1 cellular context compared by ENCODE assay signal in genomic region chr3:172692751-172693310, GRCh38.
TF ChIP-seq lines count a peak whose summit lies in the region.

No MANE protein-coding gene starts in this region.

TF ChIP-seq in GM23338, 12 proteins besides CTCF, POLR2A, EP300 and RAD21 (continued from another document):
- no peak for TF ChIP-seq ZNF462 (CRISPR knock-in tag; IDR thresholded peaks at IDR 0.05)
- TF ChIP-seq EZH2phosphoT487 (IDR thresholded peaks at IDR 0.05; ENCODE audit: unreplicated experiment) = no peak
- TF ChIP-seq JUNB (IDR thresholded peaks at IDR 0.05; ENCODE audit: unreplicated experiment) = no peak
- TF ChIP-seq ETS1 (IDR thresholded peaks at IDR 0.05) = no peak
